In the genomic region with DNA sequence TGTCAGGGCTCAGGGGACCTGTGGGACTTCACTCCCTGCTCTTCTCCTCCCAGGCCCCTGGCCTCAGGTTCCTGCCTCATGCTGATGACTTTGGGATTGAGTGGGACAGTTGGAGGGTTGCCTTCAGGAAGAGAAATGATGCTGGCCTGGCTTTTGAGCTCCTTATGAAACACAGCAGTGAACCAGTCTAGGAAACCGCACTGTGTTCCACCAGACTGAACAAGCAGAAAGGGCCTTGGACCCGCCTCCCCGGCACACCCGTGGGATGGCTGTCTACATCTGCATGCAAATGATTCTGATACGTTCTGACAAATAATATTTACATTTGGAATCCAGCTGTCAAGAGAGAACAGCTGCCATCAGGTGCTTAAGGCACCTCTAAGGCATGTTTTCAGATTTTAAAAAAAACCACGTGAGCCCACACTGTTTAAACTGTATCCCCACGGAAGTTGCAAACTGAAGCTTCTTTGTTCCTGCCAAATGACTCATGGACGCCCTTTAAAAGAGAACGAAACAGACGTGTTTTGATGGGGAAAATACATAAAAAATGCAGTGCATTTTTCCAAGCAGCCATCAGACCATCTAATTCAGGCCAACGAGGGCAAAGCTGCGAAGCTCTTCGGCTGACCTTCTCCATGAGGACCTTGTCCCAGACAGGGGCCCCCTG, we compare ENCODE assay signal across 1 cellular context.
TF ChIP-seq lines count a peak whose summit lies in the region.

No MANE protein-coding gene starts in this region.

TF ChIP-seq in HCT116, 20 proteins besides CTCF, POLR2A, EP300 and RAD21 (continued from another document):
- TF ChIP-seq, protein P1, sequence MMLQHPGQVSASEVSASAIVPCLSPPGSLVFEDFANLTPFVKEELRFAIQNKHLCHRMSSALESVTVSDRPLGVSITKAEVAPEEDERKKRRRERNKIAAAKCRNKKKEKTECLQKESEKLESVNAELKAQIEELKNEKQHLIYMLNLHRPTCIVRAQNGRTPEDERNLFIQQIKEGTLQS (IDR thresholded peaks at IDR 0.05): no peak
- TF ChIP-seq ZNF274 (IDR thresholded peaks at IDR 0.05; ENCODE audit: low read depth, low read length): no peak
- TF ChIP-seq TCF7L2 (IDR thresholded peaks at IDR 0.05; ENCODE audit: borderline replicate concordance, extremely low read depth, insufficient read depth, insufficient read length): no peak
- TF ChIP-seq, protein P2, sequence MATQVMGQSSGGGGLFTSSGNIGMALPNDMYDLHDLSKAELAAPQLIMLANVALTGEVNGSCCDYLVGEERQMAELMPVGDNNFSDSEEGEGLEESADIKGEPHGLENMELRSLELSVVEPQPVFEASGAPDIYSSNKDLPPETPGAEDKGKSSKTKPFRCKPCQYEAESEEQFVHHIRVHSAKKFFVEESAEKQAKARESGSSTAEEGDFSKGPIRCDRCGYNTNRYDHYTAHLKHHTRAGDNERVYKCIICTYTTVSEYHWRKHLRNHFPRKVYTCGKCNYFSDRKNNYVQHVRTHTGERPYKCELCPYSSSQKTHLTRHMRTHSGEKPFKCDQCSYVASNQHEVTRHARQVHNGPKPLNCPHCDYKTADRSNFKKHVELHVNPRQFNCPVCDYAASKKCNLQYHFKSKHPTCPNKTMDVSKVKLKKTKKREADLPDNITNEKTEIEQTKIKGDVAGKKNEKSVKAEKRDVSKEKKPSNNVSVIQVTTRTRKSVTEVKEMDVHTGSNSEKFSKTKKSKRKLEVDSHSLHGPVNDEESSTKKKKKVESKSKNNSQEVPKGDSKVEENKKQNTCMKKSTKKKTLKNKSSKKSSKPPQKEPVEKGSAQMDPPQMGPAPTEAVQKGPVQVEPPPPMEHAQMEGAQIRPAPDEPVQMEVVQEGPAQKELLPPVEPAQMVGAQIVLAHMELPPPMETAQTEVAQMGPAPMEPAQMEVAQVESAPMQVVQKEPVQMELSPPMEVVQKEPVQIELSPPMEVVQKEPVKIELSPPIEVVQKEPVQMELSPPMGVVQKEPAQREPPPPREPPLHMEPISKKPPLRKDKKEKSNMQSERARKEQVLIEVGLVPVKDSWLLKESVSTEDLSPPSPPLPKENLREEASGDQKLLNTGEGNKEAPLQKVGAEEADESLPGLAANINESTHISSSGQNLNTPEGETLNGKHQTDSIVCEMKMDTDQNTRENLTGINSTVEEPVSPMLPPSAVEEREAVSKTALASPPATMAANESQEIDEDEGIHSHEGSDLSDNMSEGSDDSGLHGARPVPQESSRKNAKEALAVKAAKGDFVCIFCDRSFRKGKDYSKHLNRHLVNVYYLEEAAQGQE (IDR thresholded peaks at IDR 0.05; ENCODE audit: low read depth): no peak
- TF ChIP-seq YY1 (IDR thresholded peaks at IDR 0.05; ENCODE audit: extremely low read depth, insufficient replicate concordance, low read depth, low read length): no peak
- no peak for TF ChIP-seq EGR1 (IDR thresholded peaks at IDR 0.05; ENCODE audit: low read depth)
- peak; percentile 45; the same call in 1 of the 2 replicates for TF ChIP-seq JUND (IDR thresholded peaks at IDR 0.05)
- 0 out of 2 replicates have a peak, but pooled peaks have one; percentile 30 for TF ChIP-seq FOSL1 (IDR thresholded peaks at IDR 0.05; ENCODE audit: low read depth)
- TF ChIP-seq SP1 (IDR thresholded peaks at IDR 0.05; ENCODE audit: low read depth): peak; percentile 46
